ENCODE assay signal across 21 cellular contexts in the genomic region with DNA sequence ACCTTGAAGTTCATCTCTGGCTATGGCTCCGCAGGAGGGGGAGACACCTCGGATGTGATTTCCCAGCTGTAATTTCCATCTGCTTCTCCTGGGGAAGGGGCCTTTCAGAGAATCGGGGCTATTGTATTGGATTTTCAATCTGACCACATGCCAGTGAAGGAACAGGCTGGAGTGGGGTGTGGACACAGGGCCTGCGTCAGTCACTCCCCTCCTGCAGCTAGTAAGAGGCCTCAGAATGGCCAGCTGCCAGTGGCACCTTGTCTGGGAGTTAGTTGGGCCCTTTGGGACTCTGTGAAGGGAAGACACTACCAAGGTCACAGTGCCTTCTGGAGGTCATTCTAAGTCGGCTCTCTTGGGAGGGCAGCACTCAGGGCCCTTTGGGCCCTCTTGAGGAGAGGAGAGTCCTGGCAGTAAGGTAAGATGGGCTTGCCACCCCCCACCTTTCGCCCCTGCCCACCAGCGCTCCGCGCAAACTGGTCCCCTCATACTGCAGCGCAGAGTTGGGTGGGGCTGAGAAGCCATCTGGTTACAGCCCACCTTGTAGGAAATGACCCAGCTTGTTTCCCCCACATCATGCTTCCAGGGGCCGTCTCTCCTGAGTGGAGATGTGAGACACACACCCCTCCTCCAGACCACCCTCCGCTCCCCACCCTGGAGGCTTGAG. TPM values are rescaled to one million over a fixed set of nuclear protein-coding genes. Genes with fewer than 3 reads are reported as not detected.
DNase-seq lines count a peak whose midpoint lies in the region; ATAC-seq, FAIRE-seq and TF ChIP-seq lines count a peak whose summit lies in the region.
"Had no signal": no experiment of that assay in that cellular context is flagged by ENCODE, and none has a peak within 500 bp of the region (broad histone marks: within the 10 kb centered on the region; RNA-seq: fewer than 3 reads in every experiment).

No MANE protein-coding gene starts in this region.

- H4K8ac ChIP-seq in H1 (ENCODE audit: extremely low read depth, insufficient read depth, low read length) = no peak overlapping the region

- H3K9me3 ChIP-seq in HEK293 (ENCODE audit: control insufficient read depth, insufficient read depth, low read depth, low read length) (no peaks in the 10 kb centered on the region), H1 (ENCODE audit: insufficient read depth in 2 of 2, low read depth in 1 of 2, low read length in 1 of 2) (no peaks in the 10 kb centered on the region), sigmoid colon (no peaks in the 10 kb centered on the region)
- H3K9me3 ChIP-seq: Peyer's patch, SJCRH30 had no signal

- in situ Hi-C loops in G401 (cut with HindIII; ENCODE audit: low sequenced_read_pairs) = no loop called here

- H2BK20ac ChIP-seq in H1 (ENCODE audit: low read length) = no peak overlapping the region

- TF ChIP-seq RAD21 in H1 (IDR thresholded peaks at IDR 0.05 in 1 of 2, conservative IDR thresholded peaks at IDR 0.05 in 1 of 2; ENCODE audit: low read depth in 2 of 2, low read length in 2 of 2) = peak; percentile 1 to 17; a peak in 2 of 4 replicates

- H3K4me1 ChIP-seq in HEK293 (ENCODE audit: control insufficient read depth, insufficient read depth, low read length) (0 out of 2 replicates have a peak, but pooled peaks cover 3% of the 10 kb centered on the region), H1 (replicated peaks in 1 of 4; ENCODE audit: control insufficient read depth in 3 of 4, insufficient read depth in 4 of 4, low read length in 3 of 4) (peaks cover 0 to 14% (median 8%) of the 10 kb centered on the region in 4 experiments; a peak in 6 of 7 replicates), sigmoid colon (peaks cover 0 to 40% (median 33%) of the 10 kb centered on the region in 4 donors)
- H3K4me1 ChIP-seq: SJCRH30 had no signal

- no peak for FAIRE-seq in H1 (lab: Jason Lieb, UNC)
- FAIRE-seq in GM12892 (lab: Jason Lieb, UNC) = no peak
- FAIRE-seq: A204.1 had no signal

- peaks cover 6% of the 10 kb centered on the region for H3K23me2 ChIP-seq in H1 (ENCODE audit: low read depth, low read length)

- H3K79me2 ChIP-seq in H1 (ENCODE audit: control insufficient read depth in 1 of 2, insufficient read depth in 2 of 2, low read length in 2 of 2) = no peaks in the 10 kb centered on the region

- no peak overlapping the region for H3K14ac ChIP-seq in H1 (ENCODE audit: insufficient read length)

- no peaks in the 10 kb centered on the region for H3K79me1 ChIP-seq in H1 (ENCODE audit: low read depth, low read length)

- H2BK5ac ChIP-seq in H1 (ENCODE audit: low read depth, low read length) = no peak overlapping the region

- H3K56ac ChIP-seq in H1 (replicated peaks; ENCODE audit: insufficient read length, low read depth, low read length) = no peak overlapping the region

- peaks cover 4 to 14% (median 8%) of the 10 kb centered on the region in 4 experiments; a peak in 5 of 7 replicates for H3K27me3 ChIP-seq in H1 (replicated peaks in 1 of 4; ENCODE audit: control insufficient read depth in 3 of 4, extremely low read depth in 1 of 4, insufficient read depth in 3 of 4, low read length in 3 of 4)
- H3K27me3 ChIP-seq in sigmoid colon = no peaks in the 10 kb centered on the region
- H3K27me3 ChIP-seq: SJCRH30 had no signal

- intact Hi-C loops in sigmoid colon (cut with DNase I) = no loop called here

- no peak overlapping the region for H2BK120ac ChIP-seq in H1 (replicated peaks; ENCODE audit: low read depth, low read length)

- H3K4me3 ChIP-seq in HEK293 (ENCODE audit: low read depth, low read length) (no peak overlapping the region), H1 (ENCODE audit: extremely low read depth in 1 of 4, insufficient read depth in 2 of 4, low read depth in 3 of 4, low read length in 4 of 4) (no peak overlapping the region), sigmoid colon (no peak overlapping the region)
- H3K4me3 ChIP-seq: Peyer's patch, SJCRH30 had no signal

- TF ChIP-seq POLR2A in H1 (IDR thresholded peaks at IDR 0.05; ENCODE audit: control extremely low read depth in 1 of 2, low read depth in 2 of 2, low read length in 2 of 2) (no peak), sigmoid colon (IDR thresholded peaks at IDR 0.05) (no peak), GM12892 (IDR thresholded peaks at IDR 0.05; ENCODE audit: low read depth, low read length) (no peak)

- H4K20me1 ChIP-seq in H1 (replicated peaks in 1 of 2; ENCODE audit: control insufficient read depth in 1 of 2, insufficient read depth in 2 of 2, low read length in 2 of 2) = peaks cover 0 to 4% of the 10 kb centered on the region in 2 experiments

- no peak overlapping the region for H2AK5ac ChIP-seq in H1 (ENCODE audit: low read depth, low read length)

- ATAC-seq in GM18511 (IDR thresholded peaks at IDR 0.05; ENCODE audit: unreplicated experiment) = no peak
- ATAC-seq in HG03469 (IDR thresholded peaks at IDR 0.05; ENCODE audit: unreplicated experiment) = no peak
- ATAC-seq: HCT116, T-cell had no signal

- no peak overlapping the region for H3K4me2 ChIP-seq in H1 (ENCODE audit: insufficient read depth in 1 of 2, low read depth in 2 of 2, low read length in 2 of 2)

- DNase-seq in G401 (ENCODE audit: low spot score) (peak; percentile 23), H1 (ENCODE audit: low read depth in 1 of 2, low spot score in 2 of 2) (no peak), sigmoid colon (no peak), GM12892 (ENCODE audit: insufficient read length) (no peak)
- DNase-seq: EL, Kasumi-1, NCI-H2081 treated with DMSO at 0.1 percent for 48 hours, NCI-H774, Peyer's patch, SJCRH30 had no signal

- TF ChIP-seq CTCF in HEK293 (tag by site-specific recombination; IDR thresholded peaks at IDR 0.05) (no peak), H1 (IDR thresholded peaks at IDR 0.05; ENCODE audit: control extremely low read depth in 1 of 3, insufficient read depth in 1 of 3, low read depth in 1 of 3, low read length in 3 of 3) (peak in 1 of 3 experiments; percentile 17; a peak in 2 of 4 replicates), sigmoid colon (IDR thresholded peaks at IDR 0.05) (no peak)

- H3K18ac ChIP-seq in H1 (ENCODE audit: extremely low read depth, low read length) = no peak overlapping the region; the same call in 1 of the 2 replicates

- no peak for TF ChIP-seq EP300 in H1 (IDR thresholded peaks at IDR 0.05; ENCODE audit: borderline replicate concordance in 1 of 2, low read depth in 2 of 2, low read length in 2 of 2)
- no peak for TF ChIP-seq EP300 in sigmoid colon (IDR thresholded peaks at IDR 0.05)

- H3K9ac ChIP-seq in H1 (replicated peaks in 1 of 4; ENCODE audit: extremely low read depth in 1 of 4, low read depth in 3 of 4, low read length in 3 of 4) = no peak overlapping the region

- H4K5ac ChIP-seq in H1 (ENCODE audit: insufficient read length, low read depth, low read length) = no peak overlapping the region

- no peak overlapping the region for H3K27ac ChIP-seq in HEK293 (ENCODE audit: extremely low read depth, low read depth, low read length)
- H3K27ac ChIP-seq in H1 (ENCODE audit: low read depth, low read length) = no peak overlapping the region
- H3K27ac ChIP-seq in sigmoid colon = peak overlapping the region in 3 of 4 donors; percentile 14 to 45 (median 43)
- H3K27ac ChIP-seq: C4-2B, Peyer's patch, SJCRH30 had no signal

- H3K36me3 ChIP-seq in HEK293 (ENCODE audit: control insufficient read depth in 2 of 2, insufficient read depth in 1 of 2, low read length in 2 of 2) (no peaks in the 10 kb centered on the region), H1 (ENCODE audit: control insufficient read depth in 2 of 4, insufficient read depth in 4 of 4, low read length in 3 of 4) (no peaks in the 10 kb centered on the region), sigmoid colon (peaks cover 0 to 8% (median 0%) of the 10 kb centered on the region in 4 donors)
- H3K36me3 ChIP-seq: Peyer's patch, SJCRH30 had no signal

- CTCF ChIA-PET in HEK293 (lab: Yijun Ruan, JAX) = interaction anchor here (0.6 to 14.4 kb wide), 3 partner anchors 11 to 116 kb away, joined by 3 to 486 read pairs (median 21); partner anchors contain the start of gene SLC35B1
- CTCF ChIA-PET in H1 (lab: Charles Lee; ENCODE audit: partially characterized antibody) = interaction anchor here (0.6 to 1.8 kb wide), 7 partner anchors 10 to 135 kb away, joined by 3 to 6 read pairs (median 3); no protein-coding TSS in a partner anchor

- H4K91ac ChIP-seq in H1 (replicated peaks; ENCODE audit: insufficient read length, low read length) = no peak overlapping the region

- H3K4ac ChIP-seq in H1 (replicated peaks; ENCODE audit: insufficient read length, low read depth, low read length) = no peak overlapping the region

- no peak overlapping the region for H3K23ac ChIP-seq in H1 (ENCODE audit: insufficient read length)

- 92% methylated on average over 12 of the region's 12 CpGs; no CpG with 5 or more reads in 1 of the 2 experiments for WGBS in H1 (ENCODE audit: extremely low coverage in 1 of 2, insufficient coverage in 1 of 2, insufficient read length in 1 of 2, insufficient replicate concordance in 2 of 2, low coverage in 1 of 2, low lambda C conversion rate in 2 of 2, missing lambda C conversion rate in 1 of 2), 2 experiments
- 85 to 88% methylated on average over 12 of the region's 12 CpGs for WGBS in sigmoid colon, 2 donors

- H2BK12ac ChIP-seq in H1 (ENCODE audit: low read depth, low read length) = no peak overlapping the region

- H2AFZ ChIP-seq in H1 (ENCODE audit: low read length) = no peak overlapping the region

- H2BK15ac ChIP-seq in H1 (ENCODE audit: low read length) = 0 out of 2 replicates have a peak overlapping the region, but pooled peaks have one; percentile 16

- POLR2A ChIA-PET in HEK293 (lab: Yijun Ruan, JAX) (no interaction called here), H1 (lab: Charles Lee; ENCODE audit: partially characterized antibody) (interaction anchor here (1.9 kb wide), 1 partner anchor 11 kb away, joined by 4 read pairs; no protein-coding TSS in a partner anchor)

TF ChIP-seq in HEK293, 187 proteins besides CTCF, POLR2A, EP300 and RAD21 (continues in another document):
- no peak for TF ChIP-seq ZNF660 (tag by site-specific recombination; IDR thresholded peaks at IDR 0.05)

TF ChIP-seq in H1, 55 proteins besides CTCF, POLR2A, EP300 and RAD21 (continues in another document):
- TF ChIP-seq TAF7 (optimal IDR thresholded peaks at IDR 0.05; ENCODE audit: borderline replicate concordance, low read depth, low read length) (no peak), BRCA1 (IDR thresholded peaks at IDR 0.05; ENCODE audit: low read depth, low read length) (no peak)

RNA-seq across cellular contexts. Expression of gene NXPH3, which starts 5.4 kb away (rescaled TPM):
- total RNA-seq in G401 (2014; rRNA removed; shearing (Covaris generic)) = 93.4 and 111 TPM in 2 replicates
- 3.3 and 3.7 TPM in 2 replicates for total RNA-seq in H1 (2021; fragmentation: NEBNext Ultra II Directional; extraction: Animal tissue kit (Norgen Biotek cat#: 25700))
- 2.5 and 3.1 TPM in 2 replicates for polyA plus RNA-seq in H1 (2011; rRNA removed)
- 2.6 TPM for polyA plus RNA-seq in H1 (2011; cell fraction: cytosol; rRNA removed)
- 4.2 TPM for polyA plus RNA-seq in H1 (2011; cell fraction: nucleus; rRNA removed)
- polyA plus RNA-seq in H1 (2012, experiment 1 of 2) = 3.4 to 4.1 TPM (median 3.6 TPM) in 4 replicates
- polyA plus RNA-seq in H1 (2012, experiment 2 of 2) = 2.9 TPM
- polyA plus RNA-seq in H1 (2013, experiment 1 of 2) = 1.9 TPM
- 2.5 TPM for polyA plus RNA-seq in H1 (2013, experiment 2 of 2)
- polyA minus RNA-seq in H1 (2011; rRNA and poly(A)+ RNA removed) = 2.0 and 3.1 TPM in 2 replicates
- polyA minus RNA-seq in H1 (2011; cell fraction: cytosol; rRNA and poly(A)+ RNA removed) = 1.8 TPM
- 3.9 TPM for polyA minus RNA-seq in H1 (2011; cell fraction: nucleus; rRNA and poly(A)+ RNA removed)
- total RNA-seq in sigmoid colon = 10 to 100 TPM; 20.2 to 32.6 (median 21.9) TPM
- 1 to 10 TPM in 2 of 3 donors, under 1 TPM in 1; 0.23 to 2.4 (median 2.1) TPM for polyA plus RNA-seq in sigmoid colon
- 0.98 TPM for polyA plus RNA-seq in GM12892 (2012; ENCODE audit: missing spikeins)
- total RNA-seq: MCF 10A, NCI-H460, OCI-LY7, T-cell had no signal
- polyA plus RNA-seq: IgD-negative memory B cell had no signal

Comparison
In these comparisons a context has a peak if more than half of its experiments do, and no peak if none do; other contexts are left out.
1. H3K27ac ChIP-seq: peak in sigmoid colon (3 of 4); none in HEK293 (single experiment) and H1 (single experiment).